In genomic region chr7:1318661-1319060, GRCh38 we compare ENCODE assay signal across 14 cellular contexts.
A peak's percentile ranks its signal among the peaks of the same experiment; 100 is the strongest.
DNase-seq lines count a peak whose midpoint lies in the region; ATAC-seq and TF ChIP-seq lines count a peak whose summit lies in the region.
"Had no signal": no experiment of that assay in that cellular context is flagged by ENCODE, and none has a peak within 500 bp of the region (broad histone marks: within the 10 kb centered on the region; RNA-seq: fewer than 3 reads in every experiment).

No MANE protein-coding gene starts in this region.

- no peaks in the 10 kb centered on the region for H3K36me3 Mint-ChIP-seq in activated naive CD4-positive, alpha-beta T cell treated with anti-CD3 and anti-CD28 coated beads, Interleukin-2, amount 10 ng/mL, durations not matched to agents 7 days and 5 days
- no peaks in the 10 kb centered on the region for H3K36me3 Mint-ChIP-seq in stimulated activated effector memory CD8-positive, alpha-beta T cell treated with anti-CD3 and anti-CD28 coated beads, Interleukin-12 subunit alpha, Interleukin-12 subunit beta, amount 100 ng/mL, for 72 hours
- H3K36me3 Mint-ChIP-seq: CD4-positive, CD25-positive, alpha-beta regulatory T cell had no signal

- H3K9me3 ChIP-seq in lower lobe of right lung (no peaks in the 10 kb centered on the region), sigmoid colon (no peaks in the 10 kb centered on the region)
- H3K9me3 ChIP-seq: BLaER1 had no signal

- H3K36me3 ChIP-seq in H7 (replicated peaks; ENCODE audit: control insufficient read depth, insufficient read depth, low read length) (no peaks in the 10 kb centered on the region), lower lobe of right lung (no peaks in the 10 kb centered on the region), sigmoid colon (no peaks in the 10 kb centered on the region)
- H3K36me3 ChIP-seq: BLaER1 had no signal

- no peak for ATAC-seq in lower lobe of right lung
- no peak for ATAC-seq in stimulated activated effector memory CD8-positive, alpha-beta T cell treated with anti-CD3 and anti-CD28 coated beads, Interleukin-12 subunit alpha, Interleukin-12 subunit beta, amount 100 ng/mL, for 72 hours
- ATAC-seq: HCT116 had no signal

- H3K27ac Mint-ChIP-seq in activated naive CD4-positive, alpha-beta T cell treated with anti-CD3 and anti-CD28 coated beads, Interleukin-2, amount 10 ng/mL, durations not matched to agents 7 days and 5 days = no peak overlapping the region
- H3K27ac Mint-ChIP-seq in stimulated activated effector memory CD8-positive, alpha-beta T cell treated with anti-CD3 and anti-CD28 coated beads, Interleukin-12 subunit alpha, Interleukin-12 subunit beta, amount 100 ng/mL, for 72 hours = no peak overlapping the region
- H3K27ac Mint-ChIP-seq: CD4-positive, CD25-positive, alpha-beta regulatory T cell had no signal

- WGBS in sigmoid colon, 2 donors = 75 to 79% methylated on average over 18 of the region's 18 CpGs

- no peak for TF ChIP-seq EP300 in sigmoid colon (IDR thresholded peaks at IDR 0.05)

- CTCF ChIA-PET in activated naive CD4-positive, alpha-beta T cell treated with anti-CD3 and anti-CD28 coated beads, Interleukin-2, amount 10 ng/mL, durations not matched to agents 7 days and 5 days (lab: Charles Lee) = no interaction called here

- TF ChIP-seq POLR2A in sigmoid colon (IDR thresholded peaks at IDR 0.05) = no peak

- H3K27me3 ChIP-seq in H7 (ENCODE audit: control insufficient read depth, insufficient read depth, low read length) (no peaks in the 10 kb centered on the region), lower lobe of right lung (ENCODE audit: low read depth) (peaks cover 42% of the 10 kb centered on the region), sigmoid colon (peaks cover 21 to 38% (median 31%) of the 10 kb centered on the region in 3 donors)

- intact Hi-C loops in lower lobe of right lung (cut with DNase I) (no loop called here), sigmoid colon (cut with DNase I) (no loop called here)

- no peaks in the 10 kb centered on the region for H3K4me1 Mint-ChIP-seq in activated naive CD4-positive, alpha-beta T cell treated with anti-CD3 and anti-CD28 coated beads, Interleukin-2, amount 10 ng/mL, durations not matched to agents 7 days and 5 days
- no peaks in the 10 kb centered on the region for H3K4me1 Mint-ChIP-seq in stimulated activated effector memory CD8-positive, alpha-beta T cell treated with anti-CD3 and anti-CD28 coated beads, Interleukin-12 subunit alpha, Interleukin-12 subunit beta, amount 100 ng/mL, for 72 hours
- H3K4me1 Mint-ChIP-seq: CD4-positive, CD25-positive, alpha-beta regulatory T cell had no signal

- H3K27me3 Mint-ChIP-seq in activated naive CD4-positive, alpha-beta T cell treated with anti-CD3 and anti-CD28 coated beads, Interleukin-2, amount 10 ng/mL, durations not matched to agents 7 days and 5 days = peaks cover 12% of the 10 kb centered on the region

- H3K9me3 Mint-ChIP-seq in activated naive CD4-positive, alpha-beta T cell treated with anti-CD3 and anti-CD28 coated beads, Interleukin-2, amount 10 ng/mL, durations not matched to agents 7 days and 5 days = peaks cover 2% of the 10 kb centered on the region
- no peaks in the 10 kb centered on the region for H3K9me3 Mint-ChIP-seq in stimulated activated effector memory CD8-positive, alpha-beta T cell treated with anti-CD3 and anti-CD28 coated beads, Interleukin-12 subunit alpha, Interleukin-12 subunit beta, amount 100 ng/mL, for 72 hours
- H3K9me3 Mint-ChIP-seq: CD4-positive, CD25-positive, alpha-beta regulatory T cell had no signal

- no peak overlapping the region for H3K27ac ChIP-seq in lower lobe of right lung
- H3K27ac ChIP-seq in sigmoid colon = no peak overlapping the region
- H3K27ac ChIP-seq: 22Rv1, BLaER1, HL-60 had no signal

- H3K4me3 ChIP-seq in H7 (ENCODE audit: insufficient read depth, low read depth, low read length) = no peak overlapping the region
- no peak overlapping the region for H3K4me3 ChIP-seq in lower lobe of right lung
- H3K4me3 ChIP-seq in sigmoid colon = no peak overlapping the region
- H3K4me3 ChIP-seq: BLaER1 had no signal

- TF ChIP-seq CTCF in lower lobe of right lung (IDR thresholded peaks at IDR 0.05) = no peak
- TF ChIP-seq CTCF in sigmoid colon (IDR thresholded peaks at IDR 0.05) = no peak

- H3K4me3 Mint-ChIP-seq in activated naive CD4-positive, alpha-beta T cell treated with anti-CD3 and anti-CD28 coated beads, Interleukin-2, amount 10 ng/mL, durations not matched to agents 7 days and 5 days = no peak overlapping the region
- no peak overlapping the region for H3K4me3 Mint-ChIP-seq in stimulated activated effector memory CD8-positive, alpha-beta T cell treated with anti-CD3 and anti-CD28 coated beads, Interleukin-12 subunit alpha, Interleukin-12 subunit beta, amount 100 ng/mL, for 72 hours
- H3K4me3 Mint-ChIP-seq: CD4-positive, CD25-positive, alpha-beta regulatory T cell had no signal

- H3K4me1 ChIP-seq in lower lobe of right lung (no peaks in the 10 kb centered on the region), sigmoid colon (peaks cover 0 to 9% (median 0%) of the 10 kb centered on the region in 4 donors)

- peak; percentile 6 for DNase-seq in activated naive CD4-positive, alpha-beta T cell treated with anti-CD3 and anti-CD28 coated beads, Interleukin-2, amount 10 ng/mL, durations not matched to agents 7 days and 5 days
- no peak for DNase-seq in activated naive CD4-positive, alpha-beta T cell treated with anti-CD3 and anti-CD28 coated beads, Interleukin-2, amount 50 U/mL, for 16 hours
- DNase-seq in H7 = peak; percentile 49
- DNase-seq in lower lobe of right lung = peak; percentile 45
- peak; percentile 54 for DNase-seq in sigmoid colon
- no peak for DNase-seq in stimulated activated effector memory CD8-positive, alpha-beta T cell treated with anti-CD3 and anti-CD28 coated beads, Interleukin-12 subunit alpha, Interleukin-12 subunit beta, amount 100 ng/mL, for 72 hours (ENCODE audit: low spot score in 2 of 2)
- no peak for DNase-seq in nucleus accumbens (lab: John Stamatoyannopoulos, UW)
- DNase-seq in ureter (ENCODE audit: low spot score) = no peak
- DNase-seq: CD4-positive, CD25-positive, alpha-beta regulatory T cell; DMS 273 treated with DMSO at 0.1 percent for 48 hours had no signal

Comparison
In these comparisons a context has a peak if more than half of its experiments do, and no peak if none do; other contexts are left out.
1. DNase-seq: peak in activated naive CD4-positive, alpha-beta T cell treated with anti-CD3 and anti-CD28 coated beads, Interleukin-2, amount 10 ng/mL, durations not matched to agents 7 days and 5 days (single experiment), H7 (single experiment), lower lobe of right lung (single experiment) and sigmoid colon (single experiment); none in activated naive CD4-positive, alpha-beta T cell treated with anti-CD3 and anti-CD28 coated beads, Interleukin-2, amount 50 U/mL, for 16 hours (single experiment), stimulated activated effector memory CD8-positive, alpha-beta T cell treated with anti-CD3 and anti-CD28 coated beads, Interleukin-12 subunit alpha, Interleukin-12 subunit beta, amount 100 ng/mL, for 72 hours (0 of 2), nucleus accumbens (0 of 56) and ureter (single experiment).